Comparison of ENCODE assay signal across 2 cellular contexts in the genomic region with DNA sequence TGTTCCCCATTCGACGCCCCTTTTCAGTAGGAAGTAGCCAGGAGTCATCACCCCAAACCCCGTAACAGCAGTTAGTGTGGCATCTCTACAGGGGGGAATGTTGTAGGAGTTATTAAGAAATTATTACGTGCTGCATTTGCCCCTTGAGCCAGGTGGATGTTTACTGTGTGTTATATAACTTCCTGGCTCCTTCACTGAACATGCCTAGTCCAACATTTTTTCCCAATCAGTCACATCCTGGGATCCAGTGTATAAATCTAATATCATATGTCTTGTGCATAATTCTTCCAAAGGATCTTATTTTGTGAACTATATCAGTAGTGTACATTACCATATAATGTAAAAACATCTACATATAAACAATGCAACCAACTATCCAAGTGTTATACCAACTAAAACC.
TF ChIP-seq lines count a peak whose summit lies in the region.

No MANE protein-coding gene starts in this region.

TF ChIP-seq in HEK293, 187 proteins besides CTCF, POLR2A, EP300 and RAD21:
- TF ChIP-seq ZBTB17 (tag by site-specific recombination; IDR thresholded peaks at IDR 0.05), result 0 out of 2 replicates have a peak, but pooled peaks have one; percentile 5

TF ChIP-seq in HepG2, 621 proteins besides CTCF, POLR2A, EP300 and RAD21:
- TF ChIP-seq ETV5 (CRISPR knock-in tag; IDR thresholded peaks at IDR 0.05; ENCODE audit: borderline replicate concordance) (peak; percentile 63; the same call in 1 of the 2 replicates), FOXA3 (CRISPR knock-in tag; IDR thresholded peaks at IDR 0.05) (peak; percentile 10; the same call in 1 of the 2 replicates)
- TF ChIP-seq, protein P1, sequence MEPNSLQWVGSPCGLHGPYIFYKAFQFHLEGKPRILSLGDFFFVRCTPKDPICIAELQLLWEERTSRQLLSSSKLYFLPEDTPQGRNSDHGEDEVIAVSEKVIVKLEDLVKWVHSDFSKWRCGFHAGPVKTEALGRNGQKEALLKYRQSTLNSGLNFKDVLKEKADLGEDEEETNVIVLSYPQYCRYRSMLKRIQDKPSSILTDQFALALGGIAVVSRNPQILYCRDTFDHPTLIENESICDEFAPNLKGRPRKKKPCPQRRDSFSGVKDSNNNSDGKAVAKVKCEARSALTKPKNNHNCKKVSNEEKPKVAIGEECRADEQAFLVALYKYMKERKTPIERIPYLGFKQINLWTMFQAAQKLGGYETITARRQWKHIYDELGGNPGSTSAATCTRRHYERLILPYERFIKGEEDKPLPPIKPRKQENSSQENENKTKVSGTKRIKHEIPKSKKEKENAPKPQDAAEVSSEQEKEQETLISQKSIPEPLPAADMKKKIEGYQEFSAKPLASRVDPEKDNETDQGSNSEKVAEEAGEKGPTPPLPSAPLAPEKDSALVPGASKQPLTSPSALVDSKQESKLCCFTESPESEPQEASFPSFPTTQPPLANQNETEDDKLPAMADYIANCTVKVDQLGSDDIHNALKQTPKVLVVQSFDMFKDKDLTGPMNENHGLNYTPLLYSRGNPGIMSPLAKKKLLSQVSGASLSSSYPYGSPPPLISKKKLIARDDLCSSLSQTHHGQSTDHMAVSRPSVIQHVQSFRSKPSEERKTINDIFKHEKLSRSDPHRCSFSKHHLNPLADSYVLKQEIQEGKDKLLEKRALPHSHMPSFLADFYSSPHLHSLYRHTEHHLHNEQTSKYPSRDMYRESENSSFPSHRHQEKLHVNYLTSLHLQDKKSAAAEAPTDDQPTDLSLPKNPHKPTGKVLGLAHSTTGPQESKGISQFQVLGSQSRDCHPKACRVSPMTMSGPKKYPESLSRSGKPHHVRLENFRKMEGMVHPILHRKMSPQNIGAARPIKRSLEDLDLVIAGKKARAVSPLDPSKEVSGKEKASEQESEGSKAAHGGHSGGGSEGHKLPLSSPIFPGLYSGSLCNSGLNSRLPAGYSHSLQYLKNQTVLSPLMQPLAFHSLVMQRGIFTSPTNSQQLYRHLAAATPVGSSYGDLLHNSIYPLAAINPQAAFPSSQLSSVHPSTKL (CRISPR knock-in tag; IDR thresholded peaks at IDR 0.05), result 0 out of 2 replicates have a peak, but pooled peaks have one; percentile 20
